In genomic region chr1:18556364-18556763, GRCh38 we compare ENCODE assay signal across 9 cellular contexts.
DNase-seq lines count a peak whose midpoint lies in the region; ATAC-seq and TF ChIP-seq lines count a peak whose summit lies in the region.
"Had no signal": no experiment of that assay in that cellular context is flagged by ENCODE, and none has a peak within 500 bp of the region (broad histone marks: within the 10 kb centered on the region; RNA-seq: fewer than 3 reads in every experiment).

No MANE protein-coding gene starts in this region.

- H3K27ac ChIP-seq in DND-41 (ENCODE audit: low read length) (no peak overlapping the region), right lobe of liver (no peak overlapping the region)
- H3K27ac ChIP-seq: neutrophil had no signal

- WGBS in right lobe of liver (ENCODE audit: insufficient coverage, low coverage, low lambda C conversion rate, missing lambda C conversion rate), result 34% methylated on average over 3 of the region's 4 CpGs

- no peak overlapping the region for H3K4me3 Mint-ChIP-seq in HFFc6

- DNase-seq in DND-41 (peak; percentile 10), HFFc6 (peak; percentile 24), right lobe of liver (no peak), dedifferentiated amniotic fluid mesenchymal stem cell (ENCODE audit: extremely low spot score) (no peak), A172 (ENCODE audit: low spot score) (no peak), GM19238 (ENCODE audit: insufficient read length, low spot score) (no peak)

- H3K36me3 Mint-ChIP-seq in HFFc6 (ENCODE audit: low read depth), result no peaks in the 10 kb centered on the region

- H3K9ac ChIP-seq in DND-41 (ENCODE audit: low read depth, low read length), result no peak overlapping the region

- H3K27me3 ChIP-seq in DND-41 (ENCODE audit: insufficient read depth, low read length, poor library complexity), result peaks cover 6% of the 10 kb centered on the region
- peaks cover 0 to 8% of the 10 kb centered on the region in 2 donors for H3K27me3 ChIP-seq in right lobe of liver

- peaks cover 20% of the 10 kb centered on the region for H3K27me3 Mint-ChIP-seq in HFFc6 (ENCODE audit: insufficient read depth)

- H2AFZ ChIP-seq in DND-41 (ENCODE audit: low read depth, low read length), result no peak overlapping the region

- H3K4me1 Mint-ChIP-seq in HFFc6 (ENCODE audit: low read depth), result no peaks in the 10 kb centered on the region

- H3K9me3 ChIP-seq in DND-41 (ENCODE audit: insufficient read depth, low read length, severe bottlenecking) (no peaks in the 10 kb centered on the region), right lobe of liver (no peaks in the 10 kb centered on the region)
- H3K9me3 ChIP-seq: neutrophil had no signal

- ATAC-seq in DND-41 (ENCODE audit: insufficient read depth, low read depth) (no peak), right lobe of liver (peak in 2 of 4 donors; percentile 28 to 36), HG03095 (IDR thresholded peaks at IDR 0.05; ENCODE audit: unreplicated experiment) (no peak)

- no peak overlapping the region for H3K4me2 ChIP-seq in DND-41 (ENCODE audit: insufficient read depth, low read length)

- intact Hi-C loops in right lobe of liver (cut with DNase I), result no loop called here

- no peak for TF ChIP-seq POLR2A in right lobe of liver (IDR thresholded peaks at IDR 0.05)

- TF ChIP-seq CTCF in DND-41 (IDR thresholded peaks at IDR 0.05; ENCODE audit: borderline replicate concordance, extremely low read depth, low read length, poor library complexity, severe bottlenecking) (peak; percentile 58), HFFc6 (IDR thresholded peaks at IDR 0.05) (peak; percentile 64; the same call in 1 of the 2 replicates), WI38 (IDR thresholded peaks at IDR 0.05; ENCODE audit: low read depth, low read length) (peak; percentile 23; the same call in 1 of the 2 replicates), right lobe of liver (IDR thresholded peaks at IDR 0.05) (peak in 3 of 4 donors; percentile 36 to 43 (median 37))

- no peak overlapping the region for H3K27ac Mint-ChIP-seq in HFFc6

- no peaks in the 10 kb centered on the region for H3K79me2 ChIP-seq in DND-41 (ENCODE audit: insufficient read depth, low read length)

- H4K20me1 ChIP-seq in DND-41 (ENCODE audit: insufficient read depth, low read length), result peaks cover 4% of the 10 kb centered on the region; the same call in 1 of the 2 replicates

- H3K36me3 ChIP-seq in DND-41 (ENCODE audit: insufficient read depth, low read length), result no peaks in the 10 kb centered on the region
- no peaks in the 10 kb centered on the region for H3K36me3 ChIP-seq in right lobe of liver
- H3K36me3 ChIP-seq: neutrophil had no signal

- no peak overlapping the region for H3K4me3 ChIP-seq in DND-41 (ENCODE audit: low read depth in 1 of 2, low read length in 2 of 2)
- H3K4me3 ChIP-seq in WI38 (ENCODE audit: low read depth, low read length), result no peak overlapping the region
- no peak overlapping the region for H3K4me3 ChIP-seq in right lobe of liver

- H3K4me1 ChIP-seq in DND-41 (ENCODE audit: insufficient read depth, low read length) (no peaks in the 10 kb centered on the region), right lobe of liver (no peaks in the 10 kb centered on the region)

- H3K9me3 Mint-ChIP-seq in HFFc6, result no peaks in the 10 kb centered on the region

Comparison
In these comparisons a context has a peak if more than half of its experiments do, and no peak if none do; other contexts are left out.
1. DNase-seq: peak in DND-41 (single experiment) and HFFc6 (single experiment); none in right lobe of liver (0 of 3), dedifferentiated amniotic fluid mesenchymal stem cell (single experiment), A172 (single experiment) and GM19238 (single experiment).
2. Peak in every context shown above with its lines, with median percentiles within 50 percentile points of each other: CTCF ChIP-seq.